In genomic region chr1:165403835-165404482, GRCh38 we compare ENCODE assay signal across 9 cellular contexts. TPM values are rescaled to one million over a fixed set of nuclear protein-coding genes. Genes with fewer than 3 reads are reported as not detected.
DNase-seq lines count a peak whose midpoint lies in the region; ATAC-seq, FAIRE-seq and TF ChIP-seq lines count a peak whose summit lies in the region.
"Had no signal": no experiment of that assay in that cellular context is flagged by ENCODE, and none has a peak within 500 bp of the region (broad histone marks: within the 10 kb centered on the region; RNA-seq: fewer than 3 reads in every experiment).

No MANE protein-coding gene starts in this region.

- POLR2A ChIA-PET in CD4-positive, alpha-beta memory T cell (lab: Charles Lee; ENCODE audit: partially characterized antibody), result no interaction called here

- no peaks in the 10 kb centered on the region for H3K36me3 ChIP-seq in CD4-positive, alpha-beta memory T cell (ENCODE audit: insufficient read depth, low read length)
- H3K36me3 ChIP-seq: thoracic aorta had no signal

- no peaks in the 10 kb centered on the region for H3K9me3 ChIP-seq in CD4-positive, alpha-beta memory T cell (ENCODE audit: control insufficient read depth in 1 of 2, low read length in 2 of 2)
- H3K9me3 ChIP-seq: thoracic aorta had no signal

- H3K4me1 Mint-ChIP-seq in CD4-positive, alpha-beta memory T cell, result peaks cover 0 to 5% (median 2%) of the 10 kb centered on the region in 4 donors
- H3K4me1 Mint-ChIP-seq in mesothelial cell of epicardium, result peaks cover 5% of the 10 kb centered on the region

- intact Hi-C loops in CD4-positive, alpha-beta memory T cell (cut with micrococcal nuclease), result loop anchor here (1.0 kb wide), 1 partner anchor 510 kb away; no protein-coding TSS in a partner anchor
- intact Hi-C loops in dorsolateral prefrontal cortex (cut with DNase I), result loop anchor here (5.0 kb wide), 2 partner anchors 138 to 513 kb away; partner anchors contain the start of gene LRRC52 (in 1 of the 2)
- intact Hi-C loops in posterior vena cava (cut with DNase I), result loop anchor here in 1 of 2 donors (2.0 kb wide), 2 partner anchors 67 to 75 kb away; no protein-coding TSS in a partner anchor

- no peaks in the 10 kb centered on the region for H3K4me1 ChIP-seq in CD4-positive, alpha-beta memory T cell (ENCODE audit: insufficient read depth, low read length)

- no peak overlapping the region for H3K27ac ChIP-seq in CD4-positive, alpha-beta memory T cell (ENCODE audit: low read depth, low read length)
- no peak overlapping the region for H3K27ac ChIP-seq in dorsolateral prefrontal cortex
- H3K27ac ChIP-seq: thoracic aorta had no signal

- FAIRE-seq in RCC 7860 (lab: Jason Lieb, UNC), result no peak

- no peaks in the 10 kb centered on the region for H3K27me3 ChIP-seq in CD4-positive, alpha-beta memory T cell (ENCODE audit: insufficient read depth, low read length)
- H3K27me3 ChIP-seq in dorsolateral prefrontal cortex, result peaks cover 0 to 6% (median 0%) of the 10 kb centered on the region in 45 donors

- H3K36me3 Mint-ChIP-seq in CD4-positive, alpha-beta memory T cell, result no peaks in the 10 kb centered on the region
- H3K36me3 Mint-ChIP-seq in mesothelial cell of epicardium, result no peaks in the 10 kb centered on the region

- ATAC-seq in GM18868 (IDR thresholded peaks at IDR 0.05; ENCODE audit: unreplicated experiment), result peak; percentile 69
- peak; percentile 60 for ATAC-seq in HG03460 (IDR thresholded peaks at IDR 0.05; ENCODE audit: unreplicated experiment)
- ATAC-seq in HG02678 (IDR thresholded peaks at IDR 0.05; ENCODE audit: unreplicated experiment), result no peak

- no peaks in the 10 kb centered on the region for H3K9me3 Mint-ChIP-seq in CD4-positive, alpha-beta memory T cell
- H3K9me3 Mint-ChIP-seq in mesothelial cell of epicardium, result no peaks in the 10 kb centered on the region

- no peak overlapping the region for H3K4me3 Mint-ChIP-seq in CD4-positive, alpha-beta memory T cell
- no peak overlapping the region for H3K4me3 Mint-ChIP-seq in mesothelial cell of epicardium

- CTCF ChIA-PET in CD4-positive, alpha-beta memory T cell (lab: Charles Lee; ENCODE audit: partially characterized antibody), result interaction anchor here (1.0 to 3.3 kb wide), 5 partner anchors 11 to 188 kb away, joined by 3 to 21 read pairs (median 4); no protein-coding TSS in a partner anchor

- TF ChIP-seq CTCF in dorsolateral prefrontal cortex (IDR thresholded peaks at IDR 0.05 in 54 of 56, conservative IDR thresholded peaks at IDR 0.05 in 2 of 56; ENCODE audit: low read depth in 1 of 56, partially characterized antibody in 56 of 56) (peak in 54 of 56 donors; percentile 13 to 74 (median 56)), mesothelial cell of epicardium (IDR thresholded peaks at IDR 0.05; ENCODE audit: unreplicated experiment) (peak; percentile 55)

- no peak overlapping the region for H3K4me3 ChIP-seq in CD4-positive, alpha-beta memory T cell (ENCODE audit: low read length in 2 of 2)
- H3K4me3 ChIP-seq in dorsolateral prefrontal cortex, result no peak overlapping the region
- H3K4me3 ChIP-seq: thoracic aorta had no signal

- DNase-seq in CD4-positive, alpha-beta memory T cell, result peak in 3 of 5 donors; percentile 26 to 33 (median 30)
- peak; percentile 14 for DNase-seq in RCC 7860 (ENCODE audit: low spot score)
- DNase-seq in dorsolateral prefrontal cortex, result no peak
- no peak for DNase-seq in mesothelial cell of epicardium (ENCODE audit: low spot score in 2 of 2, unreplicated experiment in 2 of 2)
- no peak for DNase-seq in posterior vena cava (ENCODE audit: low spot score)

- peaks cover 15 to 17% of the 10 kb centered on the region in 2 donors for H3K27me3 Mint-ChIP-seq in CD4-positive, alpha-beta memory T cell
- peaks cover 2% of the 10 kb centered on the region for H3K27me3 Mint-ChIP-seq in mesothelial cell of epicardium (ENCODE audit: low read depth)

- no peak overlapping the region for H3K27ac Mint-ChIP-seq in CD4-positive, alpha-beta memory T cell
- H3K27ac Mint-ChIP-seq in mesothelial cell of epicardium, result no peak overlapping the region

RNA-seq across cellular contexts. Expression of gene RXRG, which starts 41.0 kb away (rescaled TPM):
- not detected for total RNA-seq in CD4-positive, alpha-beta memory T cell
- polyA plus RNA-seq in CD4-positive, alpha-beta memory T cell, result not detected
- 10 to 100 TPM in 12 of 120 experiments, 1 to 10 TPM in 108; 2.0 to 16.0 (median 6.2) TPM for total RNA-seq in dorsolateral prefrontal cortex
- total RNA-seq in mesothelial cell of epicardium, result 0.99 to 1.1 TPM (median 1.0 TPM) in 3 replicates
- under 1 TPM; 0.52 to 0.56 TPM for total RNA-seq in posterior vena cava

RNA-seq across cellular contexts. Expression of gene LMX1A, which starts 47.4 kb away (rescaled TPM):
- total RNA-seq in CD4-positive, alpha-beta memory T cell, result not detected
- polyA plus RNA-seq in CD4-positive, alpha-beta memory T cell, result not detected
- under 1 TPM in 1 of 120 experiments, not detected in 119; 0.32 TPM for total RNA-seq in dorsolateral prefrontal cortex
- 0.18 TPM in 1 of 3 replicates, not detected in the others for total RNA-seq in mesothelial cell of epicardium
- under 1 TPM; 0.19 to 0.79 TPM for total RNA-seq in posterior vena cava

Comparison
In these comparisons a context has a peak if more than half of its experiments do, and no peak if none do; other contexts are left out.
1. DNase-seq: peak in CD4-positive, alpha-beta memory T cell (3 of 5) and RCC 7860 (single experiment); none in dorsolateral prefrontal cortex (0 of 10), mesothelial cell of epicardium (0 of 2) and posterior vena cava (single experiment).